28 cellular contexts compared by ENCODE assay signal in genomic region chr22:39227542-39228272, GRCh38. TPM values are rescaled to one million over a fixed set of nuclear protein-coding genes. Genes with fewer than 3 reads are reported as not detected.
"Had no signal": no experiment of that assay in that cellular context is flagged by ENCODE, and none has a peak within 500 bp of the region (broad histone marks: within the 10 kb centered on the region; RNA-seq: fewer than 3 reads in every experiment).

No MANE protein-coding gene starts in this region.

- H3K27ac ChIP-seq: coronary artery, esophagus squamous epithelium, left lung, neural progenitor cell, pancreas, right lobe of liver, stomach, thyroid gland had no signal

- FAIRE-seq: pancreas had no signal

- H3K36me3 Mint-ChIP-seq: naive B cell; natural killer cell treated with Interleukin-12 subunit alpha and Interleukin-12 subunit beta and Interleukin-15 and Interleukin-18, amount 100 ng/mL, for 72 hours; neural progenitor cell; type B pancreatic cell had no signal

- H3K4me3 ChIP-seq: coronary artery, esophagus squamous epithelium, left lung, mucosa of descending colon, neural progenitor cell, pancreas, right lobe of liver, smooth muscle cell, stomach, thyroid gland had no signal

- H3K27me3 ChIP-seq: pancreas, right lobe of liver, thyroid gland had no signal

- H3K4me3 Mint-ChIP-seq: immature natural killer cell; mesothelial cell of epicardium; naive B cell; natural killer cell treated with Interleukin-12 subunit alpha and Interleukin-12 subunit beta and Interleukin-15 and Interleukin-18, amount 100 ng/mL, for 72 hours; neural progenitor cell; type B pancreatic cell had no signal

- H3K4me1 ChIP-seq: pancreas, right lobe of liver had no signal

- H3K36me3 ChIP-seq: neural progenitor cell, right lobe of liver had no signal

- H3K9ac ChIP-seq: neural progenitor cell had no signal

- H3K9me3 ChIP-seq: esophagus squamous epithelium, left lung, mucosa of descending colon, pancreas, right lobe of liver, stomach, thyroid gland had no signal

- H3K27ac Mint-ChIP-seq: immature natural killer cell; mesothelial cell of epicardium; naive B cell; natural killer cell treated with Interleukin-12 subunit alpha and Interleukin-12 subunit beta and Interleukin-15 and Interleukin-18, amount 100 ng/mL, for 72 hours; neural progenitor cell; type B pancreatic cell had no signal

- ATAC-seq: left lung; mucosa of descending colon; natural killer cell treated with Interleukin-12 subunit alpha and Interleukin-12 subunit beta and Interleukin-15 and Interleukin-18, amount 100 ng/mL, for 72 hours; right lobe of liver had no signal

- DNase-seq: dermis blood vessel endothelial cell; effector memory CD4-positive, alpha-beta T cell; erythroblast; esophagus squamous epithelium; foreskin melanocyte; hypothalamus; immature natural killer cell; islet precursor cell; left lung; mesenchymal stem cell; mucosa of descending colon; naive B cell; nucleus accumbens; right lobe of liver; stimulated activated CD4-positive, alpha-beta T cell treated with anti-CD3 and anti-CD28 coated beads, Interleukin-12 subunit alpha, Interleukin-12 subunit beta, amount 100 ng/mL, for 4 hours; stimulated activated CD4-positive, alpha-beta T cell treated with anti-CD3 and anti-CD28 coated beads, Interleukin-1b, Interleukin-23, amount 100 ng/mL, for 48 hours; stimulated activated CD4-positive, alpha-beta T cell treated with anti-CD3 and anti-CD28 coated beads, Interleukin-4, amount 100 ng/mL, for 1 hour; stimulated activated CD8-positive, alpha-beta memory T cell treated with anti-CD3 and anti-CD28 coated beads, Interleukin-4, amount 100 ng/mL, for 48 hours; stimulated activated naive CD4-positive, alpha-beta T cell treated with Interleukin-2 at 50 U/mL for 16 hours; stomach; thyroid gland had no signal

- H3K9me3 Mint-ChIP-seq: immature natural killer cell; mesothelial cell of epicardium; natural killer cell treated with Interleukin-12 subunit alpha and Interleukin-12 subunit beta and Interleukin-15 and Interleukin-18, amount 100 ng/mL, for 72 hours; neural progenitor cell; type B pancreatic cell had no signal

- H3K27me3 Mint-ChIP-seq: type B pancreatic cell had no signal

RNA-seq across cellular contexts. Expression of gene PDGFB, which starts 17.1 kb away (rescaled TPM):
- total RNA-seq: natural killer cell treated with Interleukin-12 subunit alpha and Interleukin-12 subunit beta and Interleukin-15 and Interleukin-18, amount 100 ng/mL, for 72 hours had no signal
